ENCODE assay signal across 8 cellular contexts in the genomic region with DNA sequence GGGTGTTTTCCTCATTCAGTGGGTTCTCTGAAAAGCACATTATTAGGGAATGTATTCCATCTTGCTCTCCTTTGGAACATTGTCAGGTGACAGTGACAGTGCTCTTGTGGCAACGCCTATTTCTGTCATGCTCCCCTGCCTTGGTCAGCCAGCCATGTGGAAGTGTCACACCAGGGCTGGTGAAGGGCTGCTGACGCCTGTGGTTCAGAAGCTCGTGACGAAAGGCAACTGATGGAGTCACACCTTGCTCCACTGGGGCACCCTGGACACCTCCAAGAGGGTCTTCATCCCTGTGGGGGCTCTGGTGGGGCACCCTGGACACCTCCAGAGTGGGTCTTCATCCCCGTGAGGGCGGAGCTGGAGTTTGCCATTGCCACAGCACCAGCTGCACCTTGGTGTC.
DNase-seq lines count a peak whose midpoint lies in the region; ATAC-seq, FAIRE-seq and TF ChIP-seq lines count a peak whose summit lies in the region.

No MANE protein-coding gene starts in this region.

- H3K27ac ChIP-seq in PC-9: no peak overlapping the region

- H3K36me3 ChIP-seq in mucosa of descending colon (ENCODE audit: low read depth): no peaks in the 10 kb centered on the region
- H3K36me3 ChIP-seq in PC-9 (ENCODE audit: low read depth): peaks cover 14% of the 10 kb centered on the region; the same call in 1 of the 2 replicates

- CTCF ChIA-PET in PC-9 (lab: Charles Lee): interaction anchor here (0.7 kb wide), 1 partner anchor 794 kb away, joined by 3 read pairs; no protein-coding TSS in a partner anchor

- H3K27me3 ChIP-seq in PC-9 (ENCODE audit: insufficient read depth, low read depth): no peaks in the 10 kb centered on the region

- H3K27me3 Mint-ChIP-seq in IgD-negative memory B cell: no peaks in the 10 kb centered on the region

- peak; percentile 44 for ATAC-seq in GM21576 (IDR thresholded peaks at IDR 0.05; ENCODE audit: unreplicated experiment)
- peak; percentile 48 for ATAC-seq in mucosa of descending colon

- no peaks in the 10 kb centered on the region for H3K4me1 ChIP-seq in mucosa of descending colon (ENCODE audit: low read depth)
- H3K4me1 ChIP-seq in PC-9 (replicated peaks; ENCODE audit: insufficient read depth): no peaks in the 10 kb centered on the region

- DNase-seq in GM18507 (ENCODE audit: extremely low spot score, insufficient read length, low read depth) (peak; percentile 58), mucosa of descending colon (peak in 1 of 3 donors; percentile 73), HuH-7 (ENCODE audit: low spot score) (no peak), OCI-M2 (lab: John Stamatoyannopoulos, UW; ENCODE audit: unreplicated experiment) (no peak), PC-9 (no peak), dedifferentiated amniotic fluid mesenchymal stem cell (ENCODE audit: extremely low spot score) (no peak)

- H2AFZ ChIP-seq in PC-9: no peak overlapping the region

- BruUV-seq in PC-9 (replicated peaks; lab: Mats Ljungman, UMichigan): no TSS peak

- peak overlapping the region; percentile 98 to 100 (median 98) for H3K27ac Mint-ChIP-seq in IgD-negative memory B cell

- H3K79me2 ChIP-seq in PC-9 (ENCODE audit: low read depth): no peaks in the 10 kb centered on the region

- H3K36me3 Mint-ChIP-seq in IgD-negative memory B cell: peaks cover 10% of the 10 kb centered on the region

- H3K4me3 Mint-ChIP-seq in IgD-negative memory B cell: peak overlapping the region; percentile 77 to 89 (median 82)

- H3K9me3 Mint-ChIP-seq in IgD-negative memory B cell: no peaks in the 10 kb centered on the region

- H3K4me1 Mint-ChIP-seq in IgD-negative memory B cell: peaks cover 40 to 81% (median 62%) of the 10 kb centered on the region in 3 donors

- H3F3A ChIP-seq in PC-9 (ENCODE audit: insufficient read depth, low read depth): peaks cover 1% of the 10 kb centered on the region; the same call in 1 of the 2 replicates

- H4K20me1 ChIP-seq in PC-9 (ENCODE audit: insufficient read depth): peaks cover 6% of the 10 kb centered on the region; the same call in 1 of the 2 replicates

- H3K4me3 ChIP-seq in mucosa of descending colon (no peak overlapping the region), PC-9 (no peak overlapping the region)

- intact Hi-C loops in mucosa of descending colon (cut with DNase I, micrococcal nuclease): no loop called here
- intact Hi-C loops in PC-9 (cut with micrococcal nuclease; ENCODE audit: unreplicated experiment): no loop called here

- no peaks in the 10 kb centered on the region for H3K9me2 ChIP-seq in PC-9 (ENCODE audit: insufficient read depth)

- TF ChIP-seq CTCF in mucosa of descending colon (IDR thresholded peaks at IDR 0.05) (no peak), PC-9 (conservative IDR thresholded peaks at IDR 0.05) (no peak)

- H3K4me2 ChIP-seq in PC-9: no peak overlapping the region

- H3K9me3 ChIP-seq in mucosa of descending colon (no peaks in the 10 kb centered on the region), PC-9 (ENCODE audit: insufficient read depth, low read depth) (no peaks in the 10 kb centered on the region)

- FAIRE-seq in GM18507 (lab: Jason Lieb, UNC): peak; percentile 96

- POLR2A ChIA-PET in PC-9 (lab: Charles Lee; ENCODE audit: unreplicated experiment): no interaction called here
